In genomic region chr10:68208424-68209042, GRCh38 we compare ENCODE assay signal across 9 cellular contexts. TPM values are rescaled to one million over a fixed set of nuclear protein-coding genes. Genes with fewer than 3 reads are reported as not detected.
A peak's percentile ranks its signal among the peaks of the same experiment; 100 is the strongest.
DNase-seq lines count a peak whose midpoint lies in the region; ATAC-seq and TF ChIP-seq lines count a peak whose summit lies in the region.
"Had no signal": no experiment of that assay in that cellular context is flagged by ENCODE, and none has a peak within 500 bp of the region (broad histone marks: within the 10 kb centered on the region; RNA-seq: fewer than 3 reads in every experiment).

No MANE protein-coding gene starts in this region.

- no peaks in the 10 kb centered on the region for H3K27me3 ChIP-seq in NT2/D1 (ENCODE audit: insufficient read depth, insufficient read length)
- H3K27me3 ChIP-seq: heart left ventricle had no signal

- no peaks in the 10 kb centered on the region for H3K36me3 ChIP-seq in NT2/D1 (ENCODE audit: insufficient read depth, insufficient read length, low read length)
- H3K36me3 ChIP-seq in mucosa of descending colon (ENCODE audit: low read depth), result no peaks in the 10 kb centered on the region

- H3K4me3 ChIP-seq in NT2/D1 (ENCODE audit: insufficient read length, low read depth), result no peak overlapping the region
- H3K4me3 ChIP-seq in cardiac fibroblast (replicated peaks in 1 of 2; ENCODE audit: low read depth in 2 of 2, low read length in 2 of 2), result no peak overlapping the region
- H3K4me3 ChIP-seq in mucosa of descending colon, result no peak overlapping the region
- H3K4me3 ChIP-seq: heart left ventricle had no signal

- peaks cover 16% of the 10 kb centered on the region for H3K27me3 Mint-ChIP-seq in activated T-cell treated with anti-CD3 and anti-CD28 coated beads, Interleukin-2, amount 50 U/mL, for 24 hours

- peak; percentile 29 to 39 for DNase-seq in activated T-cell treated with anti-CD3 and anti-CD28 coated beads, Interleukin-2, amount 50 U/mL, for 48 hours
- DNase-seq in activated T-cell treated with anti-CD3 and anti-CD28 coated beads, Interleukin-2, amount 50 U/mL, for 24 hours, result no peak
- DNase-seq in NT2/D1 (ENCODE audit: low read depth, low spot score), result peak; percentile 76
- DNase-seq in cardiac fibroblast (ENCODE audit: low read depth in 2 of 2), result peak; percentile 82 to 85
- DNase-seq in mucosa of descending colon, result peak in 2 of 3 donors; percentile 67 to 83
- no peak for DNase-seq in GF-D8 (lab: John Stamatoyannopoulos, UW)
- DNase-seq: heart left ventricle had no signal

- H3K9me3 ChIP-seq in NT2/D1 (ENCODE audit: insufficient read depth, low read length) (no peaks in the 10 kb centered on the region), mucosa of descending colon (no peaks in the 10 kb centered on the region)
- H3K9me3 ChIP-seq: heart left ventricle had no signal

- peak overlapping the region; percentile 32 for H3K9ac ChIP-seq in NT2/D1 (ENCODE audit: insufficient read length, low read depth)

- peak; percentile 67 for TF ChIP-seq CTCF in cardiac fibroblast (IDR thresholded peaks at IDR 0.05; ENCODE audit: low read depth, low read length)
- peak; percentile 30 for TF ChIP-seq CTCF in mucosa of descending colon (IDR thresholded peaks at IDR 0.05)

- no peaks in the 10 kb centered on the region for H3K9me3 Mint-ChIP-seq in activated T-cell treated with anti-CD3 and anti-CD28 coated beads, Interleukin-2, amount 50 U/mL, for 24 hours

- H3K4me1 Mint-ChIP-seq in activated T-cell treated with anti-CD3 and anti-CD28 coated beads, Interleukin-2, amount 50 U/mL, for 24 hours (ENCODE audit: low read depth), result no peaks in the 10 kb centered on the region

- H3K4me3 Mint-ChIP-seq in activated T-cell treated with anti-CD3 and anti-CD28 coated beads, Interleukin-2, amount 50 U/mL, for 24 hours, result no peak overlapping the region

- H3K27ac Mint-ChIP-seq in activated T-cell treated with anti-CD3 and anti-CD28 coated beads, Interleukin-2, amount 50 U/mL, for 24 hours, result no peak overlapping the region

- ATAC-seq in HG03520 (IDR thresholded peaks at IDR 0.05; ENCODE audit: unreplicated experiment) (peak; percentile 51), mucosa of descending colon (peak; percentile 93), HG03095 (IDR thresholded peaks at IDR 0.05; ENCODE audit: unreplicated experiment) (no peak)

- intact Hi-C loops in mucosa of descending colon (cut with DNase I, micrococcal nuclease), result no loop called here

- no peaks in the 10 kb centered on the region for H3K36me3 Mint-ChIP-seq in activated T-cell treated with anti-CD3 and anti-CD28 coated beads, Interleukin-2, amount 50 U/mL, for 24 hours (ENCODE audit: low read depth)

- H3K4me1 ChIP-seq in NT2/D1 (ENCODE audit: insufficient read depth, insufficient read length) (no peaks in the 10 kb centered on the region), mucosa of descending colon (ENCODE audit: low read depth) (no peaks in the 10 kb centered on the region)
- H3K4me1 ChIP-seq: heart left ventricle had no signal

RNA-seq across cellular contexts. Expression of gene ATOH7, which starts 23.4 kb away (rescaled TPM):
- under 1 TPM in 2 of 3 donors, not detected in 1; 0.19 to 0.53 TPM for total RNA-seq in mucosa of descending colon

Comparison
In these comparisons a context has a peak if more than half of its experiments do, and no peak if none do; other contexts are left out.
1. DNase-seq: peak in activated T-cell treated with anti-CD3 and anti-CD28 coated beads, Interleukin-2, amount 50 U/mL, for 48 hours (2 of 2), NT2/D1 (single experiment), cardiac fibroblast (2 of 2) and mucosa of descending colon (2 of 3); none in activated T-cell treated with anti-CD3 and anti-CD28 coated beads, Interleukin-2, amount 50 U/mL, for 24 hours (single experiment) and GF-D8 (single experiment).